21 cellular contexts compared by ENCODE assay signal in genomic region chr11:133987221-133987620, GRCh38. TPM values are rescaled to one million over a fixed set of nuclear protein-coding genes. Genes with fewer than 3 reads are reported as not detected.
A peak's percentile ranks its signal among the peaks of the same experiment; 100 is the strongest.
DNase-seq lines count a peak whose midpoint lies in the region; ATAC-seq and TF ChIP-seq lines count a peak whose summit lies in the region.
"Had no signal": no experiment of that assay in that cellular context is flagged by ENCODE, and none has a peak within 500 bp of the region (broad histone marks: within the 10 kb centered on the region; RNA-seq: fewer than 3 reads in every experiment).

No MANE protein-coding gene starts in this region.

- POLR2A ChIA-PET in CD8-positive, alpha-beta memory T cell (lab: Charles Lee): no interaction called here

- TF ChIP-seq CTCF in left ventricle myocardium inferior (IDR thresholded peaks at IDR 0.05; ENCODE audit: borderline replicate concordance) (no peak), brain (conservative IDR thresholded peaks at IDR 0.05) (no peak), GM13976 (IDR thresholded peaks at IDR 0.05; ENCODE audit: borderline replicate concordance, control extremely low read depth, extremely low read depth, insufficient read depth, missing control alignments) (no peak)

- peak overlapping the region in 3 of 5 experiments; percentile 63 to 92 (median 72) for H3K27ac Mint-ChIP-seq in brain
- peak overlapping the region in 1 of 8 donors; percentile 15 for H3K27ac Mint-ChIP-seq in CD8-positive, alpha-beta memory T cell
- H3K27ac Mint-ChIP-seq: CD8-positive, alpha-beta T cell had no signal

- CTCF ChIA-PET in CD8-positive, alpha-beta memory T cell (lab: Charles Lee): interaction anchor here (0.6 to 1.4 kb wide), 2 partner anchors 9 to 63 kb away, joined by 3 read pairs; no protein-coding TSS in a partner anchor

- ATAC-seq in Right ventricle myocardium inferior: no peak
- ATAC-seq: A549; CD8-positive, alpha-beta T cell; GM12878 had no signal

- intact Hi-C loops in Right ventricle myocardium inferior (cut with DNase I): no loop called here
- intact Hi-C loops in left ventricle myocardium inferior (cut with micrococcal nuclease): no loop called here

- H3K4me1 ChIP-seq in left ventricle myocardium inferior: peaks cover 24% of the 10 kb centered on the region
- H3K4me1 ChIP-seq in CD8-positive, alpha-beta memory T cell (ENCODE audit: insufficient read depth, low read length): no peaks in the 10 kb centered on the region
- H3K4me1 ChIP-seq: A549, BE2C had no signal

- no peaks in the 10 kb centered on the region for H3K9me3 ChIP-seq in left ventricle myocardium inferior (replicated peaks)
- H3K9me3 ChIP-seq in CD8-positive, alpha-beta memory T cell (ENCODE audit: low read length): no peaks in the 10 kb centered on the region
- H3K9me3 ChIP-seq: A549, BE2C had no signal

- in situ Hi-C loops in GM13976 (cut with MboI; ENCODE audit: low sequenced_read_pairs, unreplicated experiment): no loop called here

- DNase-seq in Right ventricle myocardium inferior (ENCODE audit: missing footprints) (peak; percentile 50), left ventricle myocardium inferior (no peak), retina (peak; percentile 42), GM13976 (ENCODE audit: low spot score) (no peak)
- DNase-seq in CD8-positive, alpha-beta memory T cell: no peak
- DNase-seq: 8988T; ACHN; AML-193; BE2C; CD4-positive, CD25-positive, alpha-beta regulatory T cell; CD8-positive, alpha-beta T cell; DMS 273 treated with DMSO at 0.1 percent for 48 hours; DMS79; EL; GDM1; H7; HCEC 1CT had no signal

- no peak overlapping the region for H3K27ac ChIP-seq in left ventricle myocardium inferior (replicated peaks)
- no peak overlapping the region for H3K27ac ChIP-seq in CD8-positive, alpha-beta memory T cell (ENCODE audit: low read depth, low read length)
- H3K27ac ChIP-seq: A549, C4-2B had no signal

- no peak overlapping the region for H3K4me3 ChIP-seq in left ventricle myocardium inferior
- H3K4me3 ChIP-seq in CD8-positive, alpha-beta memory T cell (ENCODE audit: low read length): no peak overlapping the region
- H3K4me3 ChIP-seq: A549, GM12878 had no signal

- H3K9me3 Mint-ChIP-seq in brain: peaks cover 0 to 3% (median 0%) of the 10 kb centered on the region in 5 experiments
- H3K9me3 Mint-ChIP-seq in CD8-positive, alpha-beta memory T cell: no peaks in the 10 kb centered on the region
- H3K9me3 Mint-ChIP-seq: CD4-positive, CD25-positive, alpha-beta regulatory T cell; CD8-positive, alpha-beta T cell had no signal

- peaks cover 74% of the 10 kb centered on the region for H3K4me1 Mint-ChIP-seq in brain
- H3K4me1 Mint-ChIP-seq in CD8-positive, alpha-beta memory T cell: peaks cover 2 to 9% (median 6%) of the 10 kb centered on the region in 3 donors

- H3K27me3 ChIP-seq in left ventricle myocardium inferior (ENCODE audit: low read depth): no peaks in the 10 kb centered on the region
- H3K27me3 ChIP-seq in CD8-positive, alpha-beta memory T cell (ENCODE audit: insufficient read depth, low read length, poor library complexity, severe bottlenecking): no peaks in the 10 kb centered on the region
- H3K27me3 ChIP-seq: BE2C had no signal

- no peak overlapping the region for H3K4me3 Mint-ChIP-seq in brain
- no peak overlapping the region for H3K4me3 Mint-ChIP-seq in CD8-positive, alpha-beta memory T cell
- H3K4me3 Mint-ChIP-seq: CD4-positive, CD25-positive, alpha-beta regulatory T cell; CD8-positive, alpha-beta T cell had no signal

- H3K36me3 ChIP-seq in left ventricle myocardium inferior: no peaks in the 10 kb centered on the region
- no peaks in the 10 kb centered on the region for H3K36me3 ChIP-seq in CD8-positive, alpha-beta memory T cell (ENCODE audit: insufficient read depth, low read length)
- H3K36me3 ChIP-seq: BE2C had no signal

- peaks cover 4% of the 10 kb centered on the region for H3K27me3 Mint-ChIP-seq in brain
- H3K27me3 Mint-ChIP-seq in CD8-positive, alpha-beta memory T cell: peaks cover 3 to 23% of the 10 kb centered on the region in 2 donors

- H3K36me3 Mint-ChIP-seq in brain: no peaks in the 10 kb centered on the region
- H3K36me3 Mint-ChIP-seq in CD8-positive, alpha-beta memory T cell: no peaks in the 10 kb centered on the region
- H3K36me3 Mint-ChIP-seq: CD4-positive, CD25-positive, alpha-beta regulatory T cell; CD8-positive, alpha-beta T cell had no signal

RNA-seq across cellular contexts. Expression of gene IGSF9B, which starts 30.5 kb away (rescaled TPM):
- 41.7 TPM for total RNA-seq in Right ventricle myocardium inferior
- total RNA-seq in left ventricle myocardium inferior: 44.1 TPM
- 16.4 TPM for polyA plus RNA-seq in brain (ENCODE audit: insufficient read depth, low read depth, low replicate concordance)
- 10 to 100 TPM; 12.2 to 15.2 TPM for total RNA-seq in CD8-positive, alpha-beta memory T cell
- 1.4 TPM for polyA plus RNA-seq in CD8-positive, alpha-beta memory T cell

Comparison
In these comparisons a context has a peak if more than half of its experiments do, and no peak if none do; other contexts are left out.
1. DNase-seq: peak in Right ventricle myocardium inferior (single experiment) and retina (single experiment); none in left ventricle myocardium inferior (single experiment), CD8-positive, alpha-beta memory T cell (0 of 5) and GM13976 (single experiment).